10 cellular contexts compared by ENCODE assay signal in genomic region chr10:49114718-49115014, GRCh38. TPM values are rescaled to one million over a fixed set of nuclear protein-coding genes. Genes with fewer than 3 reads are reported as not detected.
DNase-seq lines count a peak whose midpoint lies in the region; ATAC-seq and TF ChIP-seq lines count a peak whose summit lies in the region.
"Had no signal": no experiment of that assay in that cellular context is flagged by ENCODE, and none has a peak within 500 bp of the region (broad histone marks: within the 10 kb centered on the region; RNA-seq: fewer than 3 reads in every experiment).

No MANE protein-coding gene starts in this region.

- no peak overlapping the region for H3K18ac ChIP-seq in mesenchymal stem cell (ENCODE audit: low read depth in 1 of 2, low read length in 2 of 2)

- peaks cover 4% of the 10 kb centered on the region for H3K4me1 Mint-ChIP-seq in T-helper 1 cell treated with Interleukin-12 subunit alpha and Interleukin-12 subunit beta and Interleukin-4 antibody, amounts not matched to agents 30 μg/mL and 1 μg/mL, for 36 hours (ENCODE audit: low read depth)

- H2AFZ ChIP-seq in mesenchymal stem cell (ENCODE audit: low read depth, low read length), result peak overlapping the region; percentile 46

- H2BK5ac ChIP-seq in mesenchymal stem cell (ENCODE audit: low read depth, low read length, poor library complexity, severe bottlenecking), result no peak overlapping the region

- no peaks in the 10 kb centered on the region for H3K36me3 Mint-ChIP-seq in T-helper 1 cell treated with Interleukin-12 subunit alpha and Interleukin-12 subunit beta and Interleukin-4 antibody, amounts not matched to agents 30 μg/mL and 1 μg/mL, for 36 hours (ENCODE audit: low read depth)

- peak overlapping the region; percentile 70 for H3K4me2 ChIP-seq in mesenchymal stem cell (ENCODE audit: low read length, poor library complexity, severe bottlenecking)

- 36% methylated on average over 7 of the region's 9 CpGs for WGBS in mesenchymal stem cell

- H3K9me3 Mint-ChIP-seq in T-helper 1 cell treated with Interleukin-12 subunit alpha and Interleukin-12 subunit beta and Interleukin-4 antibody, amounts not matched to agents 30 μg/mL and 1 μg/mL, for 36 hours, result no peaks in the 10 kb centered on the region

- no peak overlapping the region for H3K23ac ChIP-seq in mesenchymal stem cell (ENCODE audit: low read length in 2 of 2)

- H4K8ac ChIP-seq in mesenchymal stem cell (ENCODE audit: low read length), result no peak overlapping the region

- peaks cover 5 to 22% of the 10 kb centered on the region in 2 donors for H3K27me3 ChIP-seq in duodenal mucosa (ENCODE audit: control insufficient read depth in 1 of 2, insufficient read depth in 2 of 2, low read length in 2 of 2)
- peaks cover 0 to 25% of the 10 kb centered on the region in 2 experiments for H3K27me3 ChIP-seq in mesenchymal stem cell (ENCODE audit: control insufficient read depth in 1 of 2, insufficient read depth in 1 of 2, low read length in 2 of 2)
- no peaks in the 10 kb centered on the region for H3K27me3 ChIP-seq in thoracic aorta (replicated peaks; ENCODE audit: insufficient read depth)

- TF ChIP-seq CTCF in thoracic aorta (IDR thresholded peaks at IDR 0.05) (no peak), omental fat pad (IDR thresholded peaks at IDR 0.05) (no peak)

- no peak overlapping the region for H3K14ac ChIP-seq in mesenchymal stem cell (ENCODE audit: low read length in 2 of 2)

- H3K27me3 Mint-ChIP-seq in T-helper 1 cell treated with Interleukin-12 subunit alpha and Interleukin-12 subunit beta and Interleukin-4 antibody, amounts not matched to agents 30 μg/mL and 1 μg/mL, for 36 hours (ENCODE audit: low read depth), result peaks cover 47% of the 10 kb centered on the region

- peaks cover 0 to 4% of the 10 kb centered on the region in 2 donors for H3K4me1 ChIP-seq in duodenal mucosa (ENCODE audit: control insufficient read depth in 1 of 2, insufficient read depth in 2 of 2, low read length in 2 of 2)
- peaks cover 10% of the 10 kb centered on the region for H3K4me1 ChIP-seq in mesenchymal stem cell (ENCODE audit: control insufficient read depth, insufficient read depth, low read depth, low read length)
- peaks cover 30 to 56% of the 10 kb centered on the region in 2 donors for H3K4me1 ChIP-seq in thoracic aorta (ENCODE audit: control insufficient read depth in 1 of 2, low read depth in 2 of 2)

- H2BK120ac ChIP-seq in mesenchymal stem cell (ENCODE audit: low read depth, low read length), result no peak overlapping the region

- no peaks in the 10 kb centered on the region for H3K9me3 ChIP-seq in duodenal mucosa (ENCODE audit: control insufficient read depth in 1 of 2, low read length in 2 of 2)
- H3K9me3 ChIP-seq in mesenchymal stem cell (ENCODE audit: control insufficient read depth, low read length), result no peaks in the 10 kb centered on the region
- H3K9me3 ChIP-seq in thoracic aorta, result no peaks in the 10 kb centered on the region

- H2AK5ac ChIP-seq in mesenchymal stem cell (ENCODE audit: low read length, severe bottlenecking), result no peak overlapping the region

- H3K36me3 ChIP-seq in duodenal mucosa (ENCODE audit: control insufficient read depth in 1 of 2, insufficient read depth in 2 of 2, low read length in 2 of 2), result no peaks in the 10 kb centered on the region
- H3K36me3 ChIP-seq in mesenchymal stem cell (ENCODE audit: control insufficient read depth in 1 of 2, insufficient read depth in 2 of 2, low read depth in 1 of 2, low read length in 2 of 2), result no peaks in the 10 kb centered on the region
- no peaks in the 10 kb centered on the region for H3K36me3 ChIP-seq in thoracic aorta

- H3K9ac ChIP-seq in duodenal mucosa (ENCODE audit: low read depth in 1 of 2, low read length in 2 of 2), result no peak overlapping the region
- peak overlapping the region; percentile 89 for H3K9ac ChIP-seq in mesenchymal stem cell (ENCODE audit: low read length)

- no peak overlapping the region for H2BK12ac ChIP-seq in mesenchymal stem cell (ENCODE audit: low read length in 2 of 2)

- H3K4me3 ChIP-seq in duodenal mucosa (ENCODE audit: low read depth in 1 of 2, low read length in 2 of 2) (peak overlapping the region; percentile 59 to 60), mesenchymal stem cell (ENCODE audit: insufficient read depth in 1 of 2, low read depth in 1 of 2, low read length in 2 of 2) (peak overlapping the region; percentile 60 to 84), thoracic aorta (peak overlapping the region; percentile 83)

- peaks cover 8% of the 10 kb centered on the region for H3K79me1 ChIP-seq in mesenchymal stem cell (replicated peaks; ENCODE audit: low read length, poor library complexity, severe bottlenecking)

- no peak overlapping the region for H2BK15ac ChIP-seq in mesenchymal stem cell (ENCODE audit: low read depth, poor library complexity, severe bottlenecking)

- DNase-seq in T-helper 1 cell (no peak), mesenchymal stem cell (no peak), thoracic aorta (ENCODE audit: low spot score) (no peak), NCI-H187 (lab: John Stamatoyannopoulos, UW) (no peak), NCI-H146 (lab: John Stamatoyannopoulos, UW) (no peak), omental fat pad (ENCODE audit: low spot score) (no peak)

- H4K91ac ChIP-seq in mesenchymal stem cell (ENCODE audit: low read length), result no peak overlapping the region

- H3K4me3 Mint-ChIP-seq in T-helper 1 cell treated with Interleukin-12 subunit alpha and Interleukin-12 subunit beta and Interleukin-4 antibody, amounts not matched to agents 30 μg/mL and 1 μg/mL, for 36 hours, result peak overlapping the region; percentile 42

- ATAC-seq in thoracic aorta (ENCODE audit: insufficient number of reproducible peaks, low FRiP score, low read depth), result no peak
- ATAC-seq in omental fat pad (ENCODE audit: low FRiP score), result no peak

- H3K4ac ChIP-seq in mesenchymal stem cell (ENCODE audit: low read depth in 1 of 2, low read length in 2 of 2), result no peak overlapping the region

- H3K27ac ChIP-seq in duodenal mucosa (ENCODE audit: low read depth, low read length), result no peak overlapping the region
- H3K27ac ChIP-seq in mesenchymal stem cell (ENCODE audit: low read length, poor library complexity, severe bottlenecking), result no peak overlapping the region
- H3K27ac ChIP-seq in thoracic aorta, result peak overlapping the region; percentile 79
- H3K27ac ChIP-seq: RWPE1 had no signal

- no peak overlapping the region for H3K27ac Mint-ChIP-seq in T-helper 1 cell treated with Interleukin-12 subunit alpha and Interleukin-12 subunit beta and Interleukin-4 antibody, amounts not matched to agents 30 μg/mL and 1 μg/mL, for 36 hours

RNA-seq across cellular contexts. Expression of gene VSTM4, which starts 0.7 kb away (rescaled TPM):
- polyA plus RNA-seq in mesenchymal stem cell (2013, experiment 1 of 2), result 1.1 TPM
- polyA plus RNA-seq in mesenchymal stem cell (2013, experiment 2 of 2), result 1.2 TPM
- total RNA-seq in thoracic aorta (10 to 100 TPM; 24.4 to 46.4 TPM), omental fat pad (10 to 100 TPM; 11.8 to 26.2 (median 19.7) TPM)

RNA-seq across cellular contexts. Expression of gene FAM170B, which starts 19.2 kb away (rescaled TPM):
- not detected for polyA plus RNA-seq in mesenchymal stem cell (2013, experiment 1 of 2)
- polyA plus RNA-seq in mesenchymal stem cell (2013, experiment 2 of 2), result not detected
- total RNA-seq in thoracic aorta (not detected), omental fat pad (not detected)
- total RNA-seq: bronchial epithelial cell had no signal

Comparison
In these comparisons a context has a peak if more than half of its experiments do, and no peak if none do; other contexts are left out.
1. H3K27ac ChIP-seq: peak in thoracic aorta (2 of 2); none in duodenal mucosa (single experiment) and mesenchymal stem cell (single experiment).
2. Peak in every context shown above with its lines, with median percentiles within 50 percentile points of each other: H3K4me3 ChIP-seq.